8 cellular contexts compared by ENCODE assay signal in the genomic region with DNA sequence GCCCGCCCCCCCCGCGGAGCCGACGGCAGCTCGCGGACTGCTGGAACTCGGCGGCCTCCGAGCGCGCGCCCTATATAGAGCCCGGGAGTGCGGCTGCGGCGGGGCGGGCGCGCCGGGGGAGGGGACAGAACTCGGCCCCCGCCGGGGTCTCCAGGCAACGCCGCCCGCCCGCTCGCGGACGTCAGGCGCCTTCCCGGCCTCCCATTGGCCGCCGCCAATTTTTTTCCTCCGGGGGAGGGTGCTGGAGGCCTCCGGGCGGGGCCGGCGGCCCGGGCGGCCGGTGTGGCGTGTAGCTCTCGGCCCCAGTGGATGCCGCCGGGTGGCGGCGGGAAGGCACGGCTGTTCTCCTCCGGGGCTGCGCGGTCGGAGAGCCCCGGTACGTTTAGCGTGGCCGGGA. TPM values are rescaled to one million over a fixed set of nuclear protein-coding genes. Genes with fewer than 3 reads are reported as not detected.
DNase-seq lines count a peak whose midpoint lies in the region; ATAC-seq and TF ChIP-seq lines count a peak whose summit lies in the region.

A gene with protein sequence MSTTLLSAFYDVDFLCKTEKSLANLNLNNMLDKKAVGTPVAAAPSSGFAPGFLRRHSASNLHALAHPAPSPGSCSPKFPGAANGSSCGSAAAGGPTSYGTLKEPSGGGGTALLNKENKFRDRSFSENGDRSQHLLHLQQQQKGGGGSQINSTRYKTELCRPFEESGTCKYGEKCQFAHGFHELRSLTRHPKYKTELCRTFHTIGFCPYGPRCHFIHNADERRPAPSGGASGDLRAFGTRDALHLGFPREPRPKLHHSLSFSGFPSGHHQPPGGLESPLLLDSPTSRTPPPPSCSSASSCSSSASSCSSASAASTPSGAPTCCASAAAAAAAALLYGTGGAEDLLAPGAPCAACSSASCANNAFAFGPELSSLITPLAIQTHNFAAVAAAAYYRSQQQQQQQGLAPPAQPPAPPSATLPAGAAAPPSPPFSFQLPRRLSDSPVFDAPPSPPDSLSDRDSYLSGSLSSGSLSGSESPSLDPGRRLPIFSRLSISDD (minus strand): TSS at position 49 of the 397 bp plus-strand sequence. CDS start 291 bp downstream, outside the sequence.

- H3K4me1 ChIP-seq in mucosa of descending colon (ENCODE audit: low read depth), result peaks cover 21% of the 10 kb centered on the region

- peak; percentile 84 for DNase-seq in DMS114 treated with DMSO at 0.1 percent for 48 hours (lab: John Stamatoyannopoulos, UW; ENCODE audit: unreplicated experiment)
- peak; percentile 98 for DNase-seq in OCI-M1 (lab: John Stamatoyannopoulos, UW)
- peak; percentile 93 for DNase-seq in activated T-cell treated with anti-CD3 and anti-CD28 coated beads for 24 hours (ENCODE audit: low read depth)
- DNase-seq in epithelial cell of esophagus (ENCODE audit: low read depth), result peak; percentile 97
- DNase-seq in mucosa of descending colon, result peak; percentile 94 to 98 (median 98)
- peak; percentile 95 for DNase-seq in stimulated activated CD8-positive, alpha-beta memory T cell treated with anti-CD3 and anti-CD28 coated beads, Interleukin-4, amount 100 ng/mL, for 48 hours

- H3K9me3 ChIP-seq in mucosa of descending colon, result no peaks in the 10 kb centered on the region

- peaks cover 11% of the 10 kb centered on the region for H3K36me3 ChIP-seq in mucosa of descending colon (ENCODE audit: low read depth)

- ATAC-seq in GM21529 (IDR thresholded peaks at IDR 0.05; ENCODE audit: unreplicated experiment) (peak; percentile 49), mucosa of descending colon (peak; percentile 68)

- intact Hi-C loops in mucosa of descending colon (cut with DNase I, micrococcal nuclease), result loop anchor here (5.0 to 10.0 kb wide), 3 partner anchors 204 to 258 kb away; no protein-coding TSS in a partner anchor

- TF ChIP-seq RAD21 in Ishikawa (IDR thresholded peaks at IDR 0.05; ENCODE audit: low read depth), result no peak

- no peak for TF ChIP-seq EP300 in Ishikawa (IDR thresholded peaks at IDR 0.05; ENCODE audit: borderline replicate concordance)

- H3K4me3 ChIP-seq in epithelial cell of esophagus (ENCODE audit: low read length) (peak within 1 kb of the TSS; percentile 93), mucosa of descending colon (peak within 1 kb of the TSS; percentile 95)

- TF ChIP-seq CTCF in epithelial cell of esophagus (IDR thresholded peaks at IDR 0.05; ENCODE audit: insufficient read depth, low read depth, low read length, missing control alignments) (no peak), mucosa of descending colon (IDR thresholded peaks at IDR 0.05) (no peak)

TF ChIP-seq in Ishikawa, 13 proteins besides CTCF, POLR2A, EP300 and RAD21:
- TF ChIP-seq YY1 (IDR thresholded peaks at IDR 0.05; ENCODE audit: low read depth), result peak; percentile 46; the same call in 1 of the 2 replicates
- peak; percentile 90 for TF ChIP-seq TAF1 (IDR thresholded peaks at IDR 0.05; ENCODE audit: low read depth)
- TF ChIP-seq TCF12 (IDR thresholded peaks at IDR 0.05; ENCODE audit: low read depth), result no peak
- TF ChIP-seq NFIC (IDR thresholded peaks at IDR 0.05), result no peak
- TF ChIP-seq MAX (IDR thresholded peaks at IDR 0.05), result no peak

RNA-seq across cellular contexts. Expression of the gene that starts here (rescaled TPM):
- 100 to 1,000 TPM; 160 to 198 (median 169) TPM for total RNA-seq in mucosa of descending colon

Comparison
In these comparisons a context has a peak if more than half of its experiments do, and no peak if none do; other contexts are left out.
1. Peak in every context shown above with its lines: DNase-seq, ATAC-seq and H3K4me3 ChIP-seq.